In the genomic region with DNA sequence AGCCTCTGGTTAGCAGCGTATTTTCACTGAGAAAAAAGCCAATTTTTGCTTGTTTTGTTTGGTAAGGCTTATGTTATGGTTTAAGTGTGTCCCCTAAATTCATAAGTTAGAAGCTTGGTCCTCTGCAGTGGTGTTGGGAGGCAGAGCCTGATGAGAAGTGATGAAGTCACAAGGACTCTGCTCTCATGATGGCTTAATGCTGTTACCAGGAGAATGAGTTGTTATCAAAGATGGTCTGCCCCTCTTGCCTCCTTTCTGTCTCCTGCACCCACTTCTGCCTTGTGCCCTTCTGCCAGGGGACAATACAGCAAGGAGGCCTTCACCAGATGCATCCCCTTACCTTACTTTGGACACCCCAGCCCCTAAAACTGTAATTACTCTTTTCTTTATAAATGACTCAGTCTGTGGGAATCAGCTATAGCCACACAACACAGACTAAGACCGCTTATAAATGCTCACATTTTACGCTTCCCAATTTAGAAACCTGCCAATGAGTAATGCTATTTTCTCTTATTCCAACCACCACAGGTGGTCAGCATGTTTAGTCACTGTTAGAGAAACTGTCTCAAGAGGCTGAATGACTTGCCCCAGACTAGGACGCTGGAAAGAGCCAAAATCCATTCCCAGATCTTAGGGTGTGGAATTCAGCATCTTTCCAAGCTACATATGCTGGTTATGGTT, we compare ENCODE assay signal across 14 cellular contexts. TPM values are rescaled to one million over a fixed set of nuclear protein-coding genes. Genes with fewer than 3 reads are reported as not detected.
DNase-seq lines count a peak whose midpoint lies in the region; ATAC-seq and TF ChIP-seq lines count a peak whose summit lies in the region.
"Had no signal": no experiment of that assay in that cellular context is flagged by ENCODE, and none has a peak within 500 bp of the region (broad histone marks: within the 10 kb centered on the region; RNA-seq: fewer than 3 reads in every experiment).

No MANE protein-coding gene starts in this region.

- no peak overlapping the region for H2BK5ac ChIP-seq in H9 (ENCODE audit: insufficient read length, low read length)

- DNase-seq in H9 (peak; percentile 10), Panc1 (ENCODE audit: low read depth, low spot score) (no peak), nephron progenitor cell (no peak), WTC11 (ENCODE audit: low spot score) (no peak), medulla oblongata (ENCODE audit: extremely low spot score) (no peak), dermis blood vessel endothelial cell (no peak)
- no peak for DNase-seq in stimulated activated CD4-positive, alpha-beta T cell treated with anti-CD3 and anti-CD28 coated beads, Interleukin-4, amount 100 ng/mL, for 24 hours
- DNase-seq: activated CD4-positive, alpha-beta T cell treated with anti-CD3 and anti-CD28 coated beads, Interleukin-2, amount 50 U/mL, for 1 hour; adrenal gland; DMS79; naive thymus-derived CD4-positive, alpha-beta T cell; NCI-H524 had no signal

- no peak overlapping the region for H2BK12ac ChIP-seq in H9 (ENCODE audit: insufficient read length, low read depth, low read length)

- TF ChIP-seq CTCF in H9 (conservative IDR thresholded peaks at IDR 0.05) (no peak), Panc1 (IDR thresholded peaks at IDR 0.05) (no peak), nephron progenitor cell (IDR thresholded peaks at IDR 0.05) (no peak), WTC11 (IDR thresholded peaks at IDR 0.05) (no peak)

- H3K9me3 Mint-ChIP-seq in H9 (peaks cover 6 to 8% of the 10 kb centered on the region in 2 experiments; a peak in 2 of 5 replicates), nephron progenitor cell (peaks cover 22% of the 10 kb centered on the region), WTC11 (peaks cover 7% of the 10 kb centered on the region)

- H3K27ac Mint-ChIP-seq in H9, result peak overlapping the region in 1 of 3 experiments; percentile 56; a peak in 2 of 7 replicates
- H3K27ac Mint-ChIP-seq in nephron progenitor cell, result peak overlapping the region; percentile 53
- H3K27ac Mint-ChIP-seq in WTC11, result no peak overlapping the region

- BruUV-seq in Panc1 (replicated peaks; lab: Mats Ljungman, UMichigan), result no TSS peak

- H3K4me1 Mint-ChIP-seq in H9, result peaks cover 34 to 36% of the 10 kb centered on the region in 2 experiments
- H3K4me1 Mint-ChIP-seq in nephron progenitor cell, result peaks cover 6% of the 10 kb centered on the region
- H3K4me1 Mint-ChIP-seq in WTC11, result peaks cover 36% of the 10 kb centered on the region

- no peak overlapping the region for H2AK5ac ChIP-seq in H9 (ENCODE audit: insufficient read length, low read length)

- no peak overlapping the region for H2AFZ ChIP-seq in H9 (ENCODE audit: low read length)

- no peak overlapping the region for H3K23ac ChIP-seq in H9 (ENCODE audit: insufficient read length, low read depth, low read length)

- no peak overlapping the region for H3K18ac ChIP-seq in H9 (ENCODE audit: insufficient read length, low read depth, low read length)

- H3K4me2 ChIP-seq in H9 (ENCODE audit: insufficient read depth, insufficient read length, low read length), result no peak overlapping the region

- H3K56ac ChIP-seq in H9 (ENCODE audit: insufficient read length, low read depth, low read length), result no peak overlapping the region

- no peak overlapping the region for H3K4me3 ChIP-seq in Panc1 (ENCODE audit: low read depth in 2 of 2, low read length in 2 of 2)
- H3K4me3 ChIP-seq: adrenal gland, SK-N-MC had no signal

- H2BK120ac ChIP-seq in H9 (ENCODE audit: low read depth, low read length, poor library complexity, severe bottlenecking), result no peak overlapping the region

- H3K4me3 Mint-ChIP-seq in H9 (no peak overlapping the region), nephron progenitor cell (no peak overlapping the region), WTC11 (no peak overlapping the region)
- H3K4me3 Mint-ChIP-seq: naive thymus-derived CD4-positive, alpha-beta T cell had no signal

- in situ Hi-C loops in Panc1 (cut with HindIII; ENCODE audit: low pct_unique_long_range_greater_than_20kb, low sequenced_read_pairs), result no loop called here

- no peaks in the 10 kb centered on the region for H4K20me1 ChIP-seq in H9 (ENCODE audit: control insufficient read depth, insufficient read depth, insufficient read length)

- H3K9me3 ChIP-seq in H9 (ENCODE audit: control insufficient read depth, low read depth, low read length) (no peaks in the 10 kb centered on the region), Panc1 (ENCODE audit: control insufficient read depth, insufficient read depth, low read depth, low read length) (no peaks in the 10 kb centered on the region)
- H3K9me3 ChIP-seq: adrenal gland had no signal

- ATAC-seq in GM19035 (IDR thresholded peaks at IDR 0.05; ENCODE audit: unreplicated experiment), result peak; percentile 37
- 0 out of 2 replicates have a peak, but pooled peaks have one; percentile 16 for ATAC-seq in Panc1
- no peak for ATAC-seq in WTC11
- ATAC-seq: naive thymus-derived CD4-positive, alpha-beta T cell had no signal

- WGBS in H9 (ENCODE audit: extremely low coverage, insufficient read length, low lambda C conversion rate), result no CpG with 5 or more reads among the region's 4 CpGs

- no peak overlapping the region for H3K27ac ChIP-seq in H9 (ENCODE audit: insufficient read length, low read depth, low read length)
- H3K27ac ChIP-seq in Panc1 (ENCODE audit: low read length), result no peak overlapping the region
- H3K27ac ChIP-seq: adrenal gland, SK-N-MC had no signal

- no peak overlapping the region for H2BK15ac ChIP-seq in H9 (ENCODE audit: low read depth, low read length)

- H3K27me3 Mint-ChIP-seq in H9 (ENCODE audit: low read depth), result no peaks in the 10 kb centered on the region
- H3K27me3 Mint-ChIP-seq in nephron progenitor cell (ENCODE audit: low read depth, poor library complexity), result peaks cover 3% of the 10 kb centered on the region
- H3K27me3 Mint-ChIP-seq in WTC11 (ENCODE audit: low read depth), result no peaks in the 10 kb centered on the region; the same call in 1 of the 2 replicates
- H3K27me3 Mint-ChIP-seq: naive thymus-derived CD4-positive, alpha-beta T cell had no signal

- intact Hi-C loops in Panc1 (cut with micrococcal nuclease; ENCODE audit: unreplicated experiment), result no loop called here

- POLR2A ChIA-PET in Panc1 (lab: Charles Lee), result no interaction called here
- POLR2A ChIA-PET in WTC11 (lab: Charles Lee), result no interaction called here

- H3T11ph ChIP-seq in H9 (ENCODE audit: low read length), result no peak overlapping the region

- CTCF ChIA-PET in Panc1 (lab: Charles Lee) (no interaction called here), WTC11 (lab: Charles Lee) (interaction anchor here (2.0 kb wide), 1 partner anchor 14 kb away, joined by 7 read pairs; no protein-coding TSS in a partner anchor)

- no peak overlapping the region for H2BK20ac ChIP-seq in H9 (ENCODE audit: low read depth, low read length, poor library complexity, severe bottlenecking)

- H3K79me1 ChIP-seq in H9 (ENCODE audit: insufficient read depth, low read depth, low read length, poor library complexity, severe bottlenecking), result no peaks in the 10 kb centered on the region

- no peak overlapping the region for H4K91ac ChIP-seq in H9 (ENCODE audit: insufficient read length, low read depth, low read length)

- no peaks in the 10 kb centered on the region for H3K79me2 ChIP-seq in H9 (ENCODE audit: insufficient read depth, low read length)

- H3K4ac ChIP-seq in H9 (ENCODE audit: low read depth, low read length), result no peak overlapping the region

- H3K36me3 ChIP-seq in Panc1 (ENCODE audit: control insufficient read depth, insufficient read depth, low read length), result peaks cover 9% of the 10 kb centered on the region

- H3K14ac ChIP-seq in H9 (ENCODE audit: insufficient read depth, low read length), result no peak overlapping the region

- H4K5ac ChIP-seq in H9 (ENCODE audit: insufficient read length, low read depth, low read length), result no peak overlapping the region

- H3K36me3 Mint-ChIP-seq in H9 (ENCODE audit: insufficient read depth in 1 of 3, low read depth in 3 of 3), result peaks cover 15 to 35% (median 31%) of the 10 kb centered on the region in 3 experiments
- H3K36me3 Mint-ChIP-seq in nephron progenitor cell (ENCODE audit: low read depth), result peaks cover 58% of the 10 kb centered on the region
- H3K36me3 Mint-ChIP-seq in WTC11, result peaks cover 35% of the 10 kb centered on the region

- H3K23me2 ChIP-seq in H9 (ENCODE audit: insufficient read length, low read depth, low read length, poor library complexity, severe bottlenecking), result no peaks in the 10 kb centered on the region

- H3K4me1 ChIP-seq in H9 (ENCODE audit: insufficient read depth, low read length) (peaks cover 3% of the 10 kb centered on the region; the same call in 1 of the 2 replicates), Panc1 (ENCODE audit: control insufficient read depth, insufficient read depth, low read length) (peaks cover 12% of the 10 kb centered on the region)
- H3K4me1 ChIP-seq: adrenal gland had no signal

- H4K8ac ChIP-seq in H9 (replicated peaks; ENCODE audit: insufficient read length, low read depth, low read length), result no peak overlapping the region

- H3K27me3 ChIP-seq in H9 (ENCODE audit: insufficient read depth, low read length) (no peaks in the 10 kb centered on the region), Panc1 (ENCODE audit: control insufficient read depth, insufficient read depth, low read length) (no peaks in the 10 kb centered on the region)
- H3K27me3 ChIP-seq: adrenal gland had no signal

- no peak overlapping the region for H3K9ac ChIP-seq in H9 (ENCODE audit: extremely low read depth, insufficient read length, low read length)

TF ChIP-seq in WTC11, 78 proteins besides CTCF, POLR2A, EP300 and RAD21 (continues in another document):
- no peak for TF ChIP-seq RELA (CRISPR knock-in tag; IDR thresholded peaks at IDR 0.05; ENCODE audit: borderline replicate concordance)

RNA-seq across cellular contexts. Expression of a gene that starts 6.1 kb away (rescaled TPM):
- total RNA-seq in H9 (2021) (0.17 and 0.18 TPM in 2 replicates), Panc1 (2021; ENCODE audit: unreplicated experiment) (2.2 TPM), WTC11 (2021) (0.07 to 0.16 TPM (median 0.09 TPM) in 3 replicates), dermis blood vessel endothelial cell (2.9 and 21.4 TPM in 2 replicates)
- 2.5 TPM for polyA plus RNA-seq in Panc1 (2012; ENCODE audit: insufficient read length)

RNA-seq across cellular contexts. Expression of a gene that starts 25.0 kb away (rescaled TPM):
- total RNA-seq in H9 (2021) (43.1 and 44.5 TPM in 2 replicates), Panc1 (2021; ENCODE audit: unreplicated experiment) (72.7 TPM), WTC11 (2021) (31.1 to 33.4 TPM (median 32.7 TPM) in 3 replicates), dermis blood vessel endothelial cell (16.8 and 24.5 TPM in 2 replicates)
- 29.3 TPM for polyA plus RNA-seq in Panc1 (2012; ENCODE audit: insufficient read length)
